8 cellular contexts compared by ENCODE assay signal in genomic region chr15:56733131-56734012, GRCh38. TPM values are rescaled to one million over a fixed set of nuclear protein-coding genes. Genes with fewer than 3 reads are reported as not detected.
DNase-seq lines count a peak whose midpoint lies in the region; ATAC-seq and TF ChIP-seq lines count a peak whose summit lies in the region.

TSS of gene ZNF280D (minus strand) at chr15:56733509. CDS start at chr15:56707109, 26,400 bp downstream.

- H3K27ac ChIP-seq in ACC112 (ENCODE audit: low read depth, low read length) = peak within 1 kb of the TSS; percentile 83

- H3K36me3 ChIP-seq in ACC112 (ENCODE audit: insufficient read depth, low read length) (peaks cover 13% of the 10 kb centered on the region; the same call in 1 of the 2 replicates), kidney epithelial cell (ENCODE audit: control insufficient read depth, insufficient read depth, low read length) (no peaks in the 10 kb centered on the region)

- H3K27me3 ChIP-seq in ACC112 (ENCODE audit: insufficient read depth, low read length) (no peaks in the 10 kb centered on the region), kidney epithelial cell (ENCODE audit: control insufficient read depth, insufficient read depth, low read length) (no peaks in the 10 kb centered on the region)

- TF ChIP-seq CTCF in kidney epithelial cell (IDR thresholded peaks at IDR 0.05; ENCODE audit: insufficient read depth, low read length, poor library complexity, severe bottlenecking) = no peak

- H3K4me3 ChIP-seq in ACC112 (ENCODE audit: low read depth, low read length) = peak within 1 kb of the TSS; percentile 99
- peak within 1 kb of the TSS; percentile 60 for H3K4me3 ChIP-seq in kidney epithelial cell (ENCODE audit: low read depth, low read length)

- DNase-seq in NCI-H2227 (lab: John Stamatoyannopoulos, UW; ENCODE audit: unreplicated experiment) (peak; percentile 90), kidney epithelial cell (ENCODE audit: low read depth) (peak; percentile 25)
- peak; percentile 77 for DNase-seq in central memory CD4-positive, alpha-beta T cell
- peak; percentile 72 to 73 for DNase-seq in stimulated activated CD4-positive, alpha-beta T cell treated with anti-CD3 and anti-CD28 coated beads, Interleukin-15, amount 100 ng/mL, for 48 hours (ENCODE audit: low read depth in 2 of 2)

- peaks cover 31% of the 10 kb centered on the region for H3K4me1 ChIP-seq in ACC112 (ENCODE audit: control insufficient read depth, insufficient read depth, low read length, unreplicated experiment)

- peak within 1 kb of the TSS; percentile 96 for H2AFZ ChIP-seq in ACC112 (ENCODE audit: low read length, unreplicated experiment)

- ATAC-seq in GM18873 (IDR thresholded peaks at IDR 0.05; ENCODE audit: low FRiP score, unreplicated experiment) (peak; percentile 43), HG03135 (IDR thresholded peaks at IDR 0.05; ENCODE audit: unreplicated experiment) (peak; percentile 79)
- peak; percentile 85 to 89 for ATAC-seq in activated CD4-positive, CD25-positive, alpha-beta regulatory T cell treated with anti-CD3 and anti-CD28 coated beads, Interleukin-2, amount 50 U/mL, for 24 hours

- peaks cover 45% of the 10 kb centered on the region for H3K79me2 ChIP-seq in ACC112 (ENCODE audit: control insufficient read depth, insufficient read depth, low read length, unreplicated experiment)

RNA-seq across cellular contexts. Expression of gene ZNF280D, which starts in this region (rescaled TPM):
- 13.3 and 17.2 TPM in 2 replicates for total RNA-seq in kidney epithelial cell

Comparison
In these comparisons a context has a peak if more than half of its experiments do, and no peak if none do; other contexts are left out.
1. Peak in every context shown above with its lines: DNase-seq, ATAC-seq, H3K4me3 ChIP-seq and H3K27ac ChIP-seq.
2. DNase-seq: peak in every context shown above with its lines; median percentile 90 in NCI-H2227; 77 in central memory CD4-positive, alpha-beta T cell; 72 in stimulated activated CD4-positive, alpha-beta T cell treated with anti-CD3 and anti-CD28 coated beads, Interleukin-15, amount 100 ng/mL, for 48 hours; 25 in kidney epithelial cell.